In the genomic region with DNA sequence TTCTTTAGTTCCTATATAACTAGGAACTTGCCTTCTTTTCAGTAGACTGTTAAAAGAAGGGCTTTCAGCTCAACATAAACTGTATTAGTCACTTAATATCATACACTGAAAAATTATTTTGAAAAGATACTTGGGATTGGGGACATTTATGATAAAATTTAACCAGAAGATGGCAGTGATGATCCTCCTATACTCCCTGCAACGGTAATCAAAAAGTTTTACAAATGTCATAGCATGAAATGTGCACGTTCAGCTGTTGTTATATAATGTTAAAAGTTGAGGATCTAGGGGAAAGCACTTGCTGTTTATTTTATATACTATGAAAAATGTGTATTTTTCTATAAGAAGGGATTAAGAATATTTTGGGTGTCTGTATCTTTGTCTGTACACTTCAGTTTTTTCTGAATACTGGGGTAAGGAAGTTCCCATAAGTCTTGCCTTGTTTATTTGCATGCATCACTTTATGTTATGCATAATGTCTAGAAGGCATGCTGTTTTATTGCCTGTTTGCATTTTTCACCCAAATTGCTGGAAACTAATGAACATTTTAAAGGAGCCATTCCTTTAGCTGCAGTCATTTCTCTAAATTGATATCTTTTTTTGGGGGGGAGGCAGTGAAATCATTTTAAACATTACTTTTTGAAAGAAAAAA, we compare ENCODE assay signal across 8 cellular contexts.
DNase-seq lines count a peak whose midpoint lies in the region; ATAC-seq, FAIRE-seq and TF ChIP-seq lines count a peak whose summit lies in the region.

No MANE protein-coding gene starts in this region.

- peak overlapping the region; percentile 55 for H3K4me3 ChIP-seq in SK-N-MC
- no peak overlapping the region for H3K4me3 ChIP-seq in effector memory CD4-positive, alpha-beta T cell (ENCODE audit: insufficient read depth, low read depth, low read length, poor library complexity, severe bottlenecking)

- no peak for ATAC-seq in GM18505 (IDR thresholded peaks at IDR 0.05; ENCODE audit: unreplicated experiment)
- ATAC-seq in GM19023 (IDR thresholded peaks at IDR 0.05; ENCODE audit: unreplicated experiment), result no peak

- H3K9ac ChIP-seq in SK-N-MC (ENCODE audit: insufficient read length), result no peak overlapping the region

- no peaks in the 10 kb centered on the region for H3K4me1 ChIP-seq in effector memory CD4-positive, alpha-beta T cell (ENCODE audit: control insufficient read depth, insufficient read depth, low read length, poor library complexity, severe bottlenecking)

- H3K9me3 ChIP-seq in SK-N-MC (ENCODE audit: low read depth, low read length), result no peaks in the 10 kb centered on the region
- H3K9me3 ChIP-seq in effector memory CD4-positive, alpha-beta T cell (ENCODE audit: control insufficient read depth, low read length), result no peaks in the 10 kb centered on the region

- H3K36me3 ChIP-seq in SK-N-MC (ENCODE audit: insufficient read depth, low read length), result peaks cover 7% of the 10 kb centered on the region; the same call in 1 of the 2 replicates
- peaks cover 22% of the 10 kb centered on the region for H3K36me3 ChIP-seq in effector memory CD4-positive, alpha-beta T cell (ENCODE audit: control insufficient read depth, insufficient read depth, low read length)

- FAIRE-seq in H54 (lab: Jason Lieb, UNC), result peak; percentile 64

- H3K27ac ChIP-seq in SK-N-MC, result peak overlapping the region; percentile 26; the same call in 1 of the 2 replicates
- no peak overlapping the region for H3K27ac ChIP-seq in effector memory CD4-positive, alpha-beta T cell (ENCODE audit: insufficient read depth, low read length, poor library complexity, severe bottlenecking)

- no peaks in the 10 kb centered on the region for H3K27me3 ChIP-seq in effector memory CD4-positive, alpha-beta T cell (replicated peaks; ENCODE audit: control insufficient read depth, insufficient read depth, low read length, poor library complexity, severe bottlenecking)

- DNase-seq in CD1c-positive myeloid dendritic cell (ENCODE audit: extremely low spot score), result peak; percentile 21
- no peak for DNase-seq in H54 (ENCODE audit: insufficient read length, low spot score)
- DNase-seq in SK-N-MC (ENCODE audit: low read depth, low spot score), result peak; percentile 64
- peak; percentile 22 for DNase-seq in hepatic stellate cell (ENCODE audit: low spot score)
- no peak for DNase-seq in NCI-H2107 (lab: John Stamatoyannopoulos, UW)
- DNase-seq in effector memory CD4-positive, alpha-beta T cell, result no peak

- TF ChIP-seq POLR2A in H54 (IDR thresholded peaks at IDR 0.05; ENCODE audit: low read depth, low read length) (no peak), GM18505 (IDR thresholded peaks at IDR 0.05; ENCODE audit: borderline replicate concordance, extremely low read depth, insufficient read depth, insufficient read length) (no peak)

Comparison
In these comparisons a context has a peak if more than half of its experiments do, and no peak if none do; other contexts are left out.
1. DNase-seq: peak in CD1c-positive myeloid dendritic cell (single experiment), SK-N-MC (single experiment) and hepatic stellate cell (single experiment); none in H54 (single experiment), NCI-H2107 (single experiment) and effector memory CD4-positive, alpha-beta T cell (0 of 3).